10 cellular contexts compared by ENCODE assay signal in genomic region chr19:20107301-20107700, GRCh38. TPM values are rescaled to one million over a fixed set of nuclear protein-coding genes. Genes with fewer than 3 reads are reported as not detected.
"Had no signal": no experiment of that assay in that cellular context is flagged by ENCODE, and none has a peak within 500 bp of the region (broad histone marks: within the 10 kb centered on the region; RNA-seq: fewer than 3 reads in every experiment).

No MANE protein-coding gene starts in this region.

- H2AFZ ChIP-seq: GM23248 had no signal

- H3K36me3 ChIP-seq: HAP-1 had no signal

- H3K4me3 ChIP-seq: GM23248, HAP-1, K562 had no signal

- H3K4me3 Mint-ChIP-seq: HFFc6 had no signal

- DNase-seq: GM23248, H7, HFFc6, IMR-90, KG1 had no signal

- H3K9me3 ChIP-seq: HAP-1 had no signal

- H3K27ac ChIP-seq: GM23248, HL-60 had no signal

- H3K27ac Mint-ChIP-seq: HFFc6 had no signal

- H3K9ac ChIP-seq: GM23248 had no signal

- FAIRE-seq: K562 had no signal

- ATAC-seq: HCT116, K562 had no signal

- H3K4me1 ChIP-seq: HAP-1 had no signal

RNA-seq across cellular contexts. Expression of gene ZNF90, which starts 29.5 kb away (rescaled TPM):
- total RNA-seq: HT1080 had no signal
